In genomic region chr6:24228681-24229255, GRCh38 we compare ENCODE assay signal across 9 cellular contexts.
DNase-seq lines count a peak whose midpoint lies in the region; ATAC-seq, FAIRE-seq and TF ChIP-seq lines count a peak whose summit lies in the region.
"Had no signal": no experiment of that assay in that cellular context is flagged by ENCODE, and none has a peak within 500 bp of the region (broad histone marks: within the 10 kb centered on the region; RNA-seq: fewer than 3 reads in every experiment).

No MANE protein-coding gene starts in this region.

- peaks cover 7% of the 10 kb centered on the region for H3K4me1 ChIP-seq in upper lobe of right lung
- H3K4me1 ChIP-seq in CD8-positive, alpha-beta memory T cell (ENCODE audit: insufficient read depth, low read length), result no peaks in the 10 kb centered on the region

- no peaks in the 10 kb centered on the region for H3K36me3 ChIP-seq in upper lobe of right lung
- H3K36me3 ChIP-seq in CD8-positive, alpha-beta memory T cell (ENCODE audit: insufficient read depth, low read length), result no peaks in the 10 kb centered on the region

- H3K4me1 Mint-ChIP-seq in CD8-positive, alpha-beta memory T cell, result no peaks in the 10 kb centered on the region

- no peak overlapping the region for H3K4me3 Mint-ChIP-seq in CD8-positive, alpha-beta memory T cell

- H3K36me3 Mint-ChIP-seq in CD8-positive, alpha-beta memory T cell, result no peaks in the 10 kb centered on the region

- H3K27me3 ChIP-seq in upper lobe of right lung, result no peaks in the 10 kb centered on the region
- no peaks in the 10 kb centered on the region for H3K27me3 ChIP-seq in CD8-positive, alpha-beta memory T cell (ENCODE audit: insufficient read depth, low read length, poor library complexity, severe bottlenecking)

- no peaks in the 10 kb centered on the region for H3K9me3 Mint-ChIP-seq in CD8-positive, alpha-beta memory T cell

- H3K27ac ChIP-seq in upper lobe of right lung, result peak overlapping the region; percentile 63
- no peak overlapping the region for H3K27ac ChIP-seq in CD8-positive, alpha-beta memory T cell (ENCODE audit: low read depth, low read length)

- ATAC-seq in Right ventricle myocardium inferior (peak; percentile 48), Right ventricle myocardium superior (ENCODE audit: poor library complexity) (no peak), upper lobe of right lung (peak; percentile 92), GM21576 (IDR thresholded peaks at IDR 0.05; ENCODE audit: unreplicated experiment) (no peak)

- intact Hi-C loops in Right ventricle myocardium inferior (cut with DNase I), result no loop called here
- intact Hi-C loops in Right ventricle myocardium superior (cut with DNase I), result no loop called here
- intact Hi-C loops in upper lobe of right lung (cut with DNase I), result no loop called here

- no peaks in the 10 kb centered on the region for H3K9me3 ChIP-seq in upper lobe of right lung
- no peaks in the 10 kb centered on the region for H3K9me3 ChIP-seq in CD8-positive, alpha-beta memory T cell (ENCODE audit: low read length)

- H3K27ac Mint-ChIP-seq in CD8-positive, alpha-beta memory T cell, result no peak overlapping the region

- peaks cover 4 to 52% of the 10 kb centered on the region in 2 donors for H3K27me3 Mint-ChIP-seq in CD8-positive, alpha-beta memory T cell

- no peak for FAIRE-seq in frontal cortex (lab: Jason Lieb, UNC)

- CTCF ChIA-PET in CD8-positive, alpha-beta memory T cell (lab: Charles Lee), result no interaction called here

- POLR2A ChIA-PET in CD8-positive, alpha-beta memory T cell (lab: Charles Lee), result no interaction called here

- TF ChIP-seq CTCF in fibroblast of mammary gland (conservative IDR thresholded peaks at IDR 0.05; ENCODE audit: control insufficient read depth, insufficient read depth, low read depth, low read length) (no peak), upper lobe of right lung (IDR thresholded peaks at IDR 0.05) (no peak)

- H3K4me3 ChIP-seq in fibroblast of mammary gland (ENCODE audit: control insufficient read depth, low read depth, low read length) (no peak overlapping the region), upper lobe of right lung (no peak overlapping the region)
- H3K4me3 ChIP-seq in CD8-positive, alpha-beta memory T cell (ENCODE audit: low read length), result no peak overlapping the region

- DNase-seq in Right ventricle myocardium inferior (ENCODE audit: missing footprints), result no peak
- DNase-seq in Right ventricle myocardium superior, result no peak
- peak; percentile 98 for DNase-seq in MV-4-11 (lab: John Stamatoyannopoulos, UW)
- DNase-seq in fibroblast of mammary gland (ENCODE audit: low read depth), result peak; percentile 95
- no peak for DNase-seq in upper lobe of right lung
- DNase-seq in frontal cortex (ENCODE audit: low spot score in 2 of 2), result no peak
- DNase-seq in CD8-positive, alpha-beta memory T cell, result no peak
- DNase-seq: Karpas-422 had no signal

Comparison
In these comparisons a context has a peak if more than half of its experiments do, and no peak if none do; other contexts are left out.
1. ATAC-seq: peak in Right ventricle myocardium inferior (single experiment) and upper lobe of right lung (single experiment); none in Right ventricle myocardium superior (single experiment) and GM21576 (single experiment).
2. DNase-seq: peak in MV-4-11 (single experiment) and fibroblast of mammary gland (single experiment); none in Right ventricle myocardium inferior (single experiment), Right ventricle myocardium superior (single experiment), upper lobe of right lung (single experiment), frontal cortex (0 of 2) and CD8-positive, alpha-beta memory T cell (0 of 5).